ENCODE assay signal across 19 cellular contexts in the genomic region with DNA sequence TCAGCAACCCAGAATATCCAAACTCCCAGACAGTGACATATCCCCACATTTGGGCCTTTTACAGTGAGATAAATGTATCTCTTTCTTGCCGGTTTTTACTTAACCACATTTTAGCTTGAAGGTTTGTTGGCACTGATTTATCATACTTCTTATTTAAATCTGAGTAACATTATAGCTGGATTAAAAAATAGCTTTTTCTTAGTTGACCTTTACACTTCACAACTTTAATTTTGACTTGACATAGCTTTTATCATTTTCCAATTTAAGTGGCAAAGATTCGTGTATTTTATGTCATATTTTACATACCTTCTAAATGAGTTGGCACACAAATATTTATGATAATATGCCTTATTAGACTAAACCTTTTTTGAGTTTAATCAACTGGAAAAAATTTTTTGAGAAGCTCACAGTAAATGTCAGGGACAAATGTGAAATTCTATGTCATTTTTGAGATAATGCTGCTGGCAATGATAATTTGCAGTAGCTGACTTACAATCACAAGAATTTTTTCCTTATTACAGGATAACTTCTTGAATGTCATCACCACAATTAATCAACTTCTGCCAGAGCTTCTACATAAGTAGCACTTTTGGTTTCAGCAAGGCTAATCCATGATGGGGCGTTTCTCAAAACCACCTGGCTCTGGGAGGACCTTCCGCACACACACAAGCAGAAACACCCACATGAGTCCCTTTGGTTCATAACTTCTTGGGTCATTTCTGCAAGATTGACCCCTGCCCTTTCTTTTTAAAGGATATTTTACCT.
DNase-seq lines count a peak whose midpoint lies in the region; ATAC-seq, FAIRE-seq and TF ChIP-seq lines count a peak whose summit lies in the region.
"Had no signal": no experiment of that assay in that cellular context is flagged by ENCODE, and none has a peak within 500 bp of the region (broad histone marks: within the 10 kb centered on the region; RNA-seq: fewer than 3 reads in every experiment).

No MANE protein-coding gene starts in this region.

- no peak for TF ChIP-seq CTCF in kidney (IDR thresholded peaks at IDR 0.05; ENCODE audit: borderline replicate concordance, extremely low read depth, insufficient read depth)

- no peak overlapping the region for H3K4me3 ChIP-seq in kidney (ENCODE audit: low read length in 2 of 2)
- H3K4me3 ChIP-seq: A549 had no signal

- ATAC-seq in esophagus mucosa (peak; percentile 64), GM18907 (IDR thresholded peaks at IDR 0.05; ENCODE audit: unreplicated experiment) (no peak)
- ATAC-seq: A549 had no signal

- H3K36me3 ChIP-seq in kidney (ENCODE audit: control insufficient read depth in 1 of 2, insufficient read depth in 2 of 2, low read length in 2 of 2): no peaks in the 10 kb centered on the region
- H3K36me3 ChIP-seq: BE2C had no signal

- FAIRE-seq in GM12891 (lab: Jason Lieb, UNC) (peak; percentile 20), kidney (lab: Jason Lieb, UNC) (peak; percentile 67)
- FAIRE-seq: G401.6, GM12892 had no signal

- intact Hi-C loops in kidney (cut with DNase I): no loop called here

- no peak for TF ChIP-seq POLR2A in GM12891 (IDR thresholded peaks at IDR 0.05; ENCODE audit: low read depth, low read length)

- no peak overlapping the region for H3K9ac ChIP-seq in kidney (ENCODE audit: low read length in 2 of 2)

- H3K4me1 ChIP-seq in kidney (ENCODE audit: control insufficient read depth in 1 of 2, insufficient read depth in 1 of 2, low read depth in 1 of 2, low read length in 2 of 2): no peaks in the 10 kb centered on the region
- H3K4me1 ChIP-seq: A549, BE2C had no signal

- no peaks in the 10 kb centered on the region for H3K9me3 ChIP-seq in kidney (ENCODE audit: control insufficient read depth in 1 of 2, low read length in 2 of 2)
- H3K9me3 ChIP-seq: A549, BE2C had no signal

- no peak overlapping the region for H3K27ac ChIP-seq in kidney (ENCODE audit: low read depth in 2 of 2, low read length in 2 of 2)
- H3K27ac ChIP-seq: A549, C4-2B had no signal

- DNase-seq in GM12891 (ENCODE audit: insufficient read length, low spot score): no peak
- peak; percentile 1 for DNase-seq in RPMI7951 (ENCODE audit: low read depth)
- no peak for DNase-seq in kidney
- DNase-seq in NCI-H510A treated with DMSO at 0.1 percent for 48 hours (lab: John Stamatoyannopoulos, UW): no peak
- no peak for DNase-seq in dedifferentiated amniotic fluid mesenchymal stem cell (ENCODE audit: extremely low spot score)
- no peak for DNase-seq in activated effector memory CD4-positive, alpha-beta T cell treated with Interleukin-2 at 50 U/mL for 16 hours
- DNase-seq: BE2C; CD4-positive, alpha-beta memory T cell; DMS153; DMS79 treated with DMSO at 0.1 percent for 48 hours; EL; HCEC 1CT; HFFc6 had no signal

TF ChIP-seq in GM12891, 5 proteins besides CTCF, POLR2A, EP300 and RAD21:
- TF ChIP-seq POU2F2 (IDR thresholded peaks at IDR 0.05; ENCODE audit: low read depth, low read length): no peak
- no peak for TF ChIP-seq POLR2AphosphoS5 (IDR thresholded peaks at IDR 0.05; ENCODE audit: low read depth, low read length)
- TF ChIP-seq TAF1 (IDR thresholded peaks at IDR 0.05; ENCODE audit: low read depth, low read length): no peak
- TF ChIP-seq SPI1 (IDR thresholded peaks at IDR 0.05; ENCODE audit: low read depth, low read length): no peak
- TF ChIP-seq PAX5 (IDR thresholded peaks at IDR 0.05; ENCODE audit: insufficient read depth, low read length, severe bottlenecking): no peak
